Comparison of ENCODE assay signal across 8 cellular contexts in the genomic region with DNA sequence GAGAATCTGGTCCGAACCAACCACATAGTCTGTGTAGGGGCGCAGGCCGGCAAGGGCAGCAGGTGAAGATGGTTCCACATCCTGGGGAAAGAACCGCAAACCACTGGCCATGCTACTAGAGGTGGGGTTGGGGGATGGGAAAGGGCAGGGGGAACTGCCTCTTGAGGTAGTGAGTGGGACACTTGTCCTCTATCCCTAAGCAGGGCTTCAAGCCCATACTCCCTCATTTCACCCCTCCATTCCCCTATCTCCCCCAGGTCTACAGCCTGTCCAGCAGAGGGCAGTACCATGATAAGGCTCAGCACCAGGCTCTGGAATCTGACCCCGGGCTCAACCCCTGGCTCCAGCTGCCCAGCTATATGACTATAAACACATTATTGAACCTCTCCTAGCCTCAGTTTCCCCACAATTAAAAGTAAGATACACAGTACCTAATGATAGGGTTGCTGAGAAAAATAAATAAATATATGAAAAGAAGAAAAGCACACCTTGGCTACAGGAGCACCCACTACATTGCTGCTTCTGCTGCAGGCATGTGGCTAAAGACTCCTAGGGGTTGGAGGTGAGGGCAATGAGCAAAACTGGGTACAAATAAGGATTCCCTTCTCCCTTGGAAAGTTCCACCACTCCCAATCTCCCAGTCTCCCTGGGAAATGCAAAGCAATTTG. TPM values are rescaled to one million over a fixed set of nuclear protein-coding genes. Genes with fewer than 3 reads are reported as not detected.
DNase-seq lines count a peak whose midpoint lies in the region; ATAC-seq, FAIRE-seq and TF ChIP-seq lines count a peak whose summit lies in the region.

No MANE protein-coding gene starts in this region.

- H4K20me1 ChIP-seq in HepG2 (ENCODE audit: insufficient read depth, low read length), result no peaks in the 10 kb centered on the region

- peaks cover 13% of the 10 kb centered on the region for H3K79me2 ChIP-seq in HepG2 (ENCODE audit: insufficient read depth, low read length)

- no peaks in the 10 kb centered on the region for H3K27me3 ChIP-seq in body of pancreas
- H3K27me3 ChIP-seq in HepG2 (ENCODE audit: control insufficient read depth in 1 of 2, insufficient read depth in 2 of 2, low read length in 2 of 2), result no peaks in the 10 kb centered on the region
- H3K27me3 ChIP-seq in testis, result no peaks in the 10 kb centered on the region

- DNase-seq in AG04449 (ENCODE audit: low read depth, low spot score), result no peak
- DNase-seq in GM12891 (ENCODE audit: insufficient read length, low spot score), result peak; percentile 65
- DNase-seq in SKM-1 (lab: John Stamatoyannopoulos, UW; ENCODE audit: unreplicated experiment), result peak; percentile 50
- DNase-seq in body of pancreas, result peak; percentile 45 to 53 (median 48)
- peak; percentile 29 for DNase-seq in HepG2 (ENCODE audit: low spot score)
- no peak for DNase-seq in testis

- WGBS in body of pancreas, 2 donors, result 71 to 78% methylated on average over 4 to 5 of the region's 5 CpGs
- WGBS in HepG2 (ENCODE audit: low lambda C conversion rate), result 86% methylated on average over 3 of the region's 5 CpGs
- 91 to 95% methylated on average over 5 of the region's 5 CpGs for WGBS in testis, 2 donors

- H3K4me2 ChIP-seq in HepG2 (ENCODE audit: low read depth, low read length), result no peak overlapping the region

- no peak overlapping the region for H2AFZ ChIP-seq in HepG2 (ENCODE audit: low read length)

- H3K9me3 ChIP-seq in body of pancreas (no peaks in the 10 kb centered on the region), HepG2 (ENCODE audit: low read length) (no peaks in the 10 kb centered on the region), testis (no peaks in the 10 kb centered on the region)

- TF ChIP-seq CTCF in AG04449 (IDR thresholded peaks at IDR 0.05; ENCODE audit: insufficient read depth, low read length, missing control alignments) (peak; percentile 68), body of pancreas (IDR thresholded peaks at IDR 0.05) (peak; percentile 36 to 73 (median 57)), HepG2 (CRISPR knock-in tag; IDR thresholded peaks at IDR 0.05) (peak; percentile 71), testis (IDR thresholded peaks at IDR 0.05) (peak in 2 of 3 experiments; percentile 10 to 36)

- ATAC-seq in HG03139 (IDR thresholded peaks at IDR 0.05; ENCODE audit: unreplicated experiment) (peak; percentile 53), body of pancreas (peak; percentile 43), HepG2 (peak; percentile 70), HG03280 (IDR thresholded peaks at IDR 0.05; ENCODE audit: unreplicated experiment) (no peak)

- H3K4me3 ChIP-seq in AG04449 (ENCODE audit: low read depth, low read length) (no peak overlapping the region), body of pancreas (no peak overlapping the region), HepG2 (replicated peaks in 1 of 3; ENCODE audit: insufficient read depth in 1 of 3, low read depth in 2 of 3, low read length in 3 of 3) (no peak overlapping the region), testis (no peak overlapping the region)

- CTCF ChIA-PET in AG04449 (lab: Yijun Ruan, JAX) (interaction anchor here (0.7 to 5.0 kb wide), 7 partner anchors 12 to 190 kb away, joined by 3 to 35 read pairs (median 4); no protein-coding TSS in a partner anchor), HepG2 (lab: Yijun Ruan, JAX; ENCODE audit: low intra/inter-chr PET ratio, low total read pairs) (interaction anchor here (1.2 to 1.5 kb wide), 3 partner anchors 80 to 191 kb away, joined by 3 to 13 read pairs (median 3); no protein-coding TSS in a partner anchor)

- no peak overlapping the region for H3K9ac ChIP-seq in HepG2 (ENCODE audit: insufficient read depth, low read depth, low read length)

- intact Hi-C loops in body of pancreas (cut with DNase I) (loop anchor here (5.0 kb wide), 1 partner anchor 191 kb away; no protein-coding TSS in a partner anchor), HepG2 (cut with micrococcal nuclease; ENCODE audit: unreplicated experiment) (no loop called here), testis (cut with DNase I; ENCODE audit: low total_unique reads) (no loop called here)

- in situ Hi-C loops in HepG2 (cut with HindIII; ENCODE audit: extremely low pct_ligation_motif_present, low pct_unique_long_range_greater_than_20kb), result no loop called here

- H3K4me1 ChIP-seq in body of pancreas, result peaks cover 61% of the 10 kb centered on the region
- H3K4me1 ChIP-seq in HepG2 (ENCODE audit: insufficient read depth, low read length), result peaks cover 33% of the 10 kb centered on the region
- H3K4me1 ChIP-seq in testis, result peaks cover 31% of the 10 kb centered on the region

- H3K27ac ChIP-seq in body of pancreas, result peak overlapping the region in 1 of 4 donors; percentile 7
- no peak overlapping the region for H3K27ac ChIP-seq in HepG2 (ENCODE audit: extremely low read length, insufficient read depth, low read length)
- no peak overlapping the region for H3K27ac ChIP-seq in testis

- no peak for TF ChIP-seq RAD21 in HepG2 (CRISPR knock-in tag; IDR thresholded peaks at IDR 0.05)

- TF ChIP-seq EP300 in HepG2 (IDR thresholded peaks at IDR 0.05; ENCODE audit: low read depth in 2 of 2, low read length in 2 of 2), result no peak
- no peak for TF ChIP-seq EP300 in HepG2 (CRISPR knock-in tag; IDR thresholded peaks at IDR 0.05; ENCODE audit: borderline replicate concordance)

- BruUV-seq in HepG2 (replicated peaks; lab: Mats Ljungman, UMichigan), result no TSS peak

- no peak for TF ChIP-seq POLR2A in GM12891 (IDR thresholded peaks at IDR 0.05; ENCODE audit: low read depth, low read length)
- no peak for TF ChIP-seq POLR2A in body of pancreas (IDR thresholded peaks at IDR 0.05)
- TF ChIP-seq POLR2A in HepG2 (IDR thresholded peaks at IDR 0.05; ENCODE audit: insufficient read depth in 1 of 2, low read depth in 2 of 2, low read length in 2 of 2), result no peak
- no peak for TF ChIP-seq POLR2A in testis (IDR thresholded peaks at IDR 0.05)

- POLR2A ChIA-PET in AG04449 (lab: Yijun Ruan, JAX) (no interaction called here), HepG2 (lab: Yijun Ruan, JAX) (interaction anchor here (0.6 kb wide), 1 partner anchor 40 kb away, joined by 3 read pairs; no protein-coding TSS in a partner anchor)

- FAIRE-seq in GM12891 (lab: Jason Lieb, UNC), result peak; percentile 80
- FAIRE-seq in HepG2 (lab: Jason Lieb, UNC), result peak; percentile 8

- H3K36me3 ChIP-seq in body of pancreas (replicated peaks in 1 of 2; ENCODE audit: insufficient read depth in 1 of 2, low read depth in 2 of 2) (peaks cover 13 to 22% of the 10 kb centered on the region in 2 donors), HepG2 (replicated peaks in 1 of 2; ENCODE audit: control insufficient read depth in 1 of 2, insufficient read depth in 2 of 2, low read length in 2 of 2) (peaks cover 11 to 41% of the 10 kb centered on the region in 2 experiments), testis (ENCODE audit: low read depth, missing control alignments) (no peaks in the 10 kb centered on the region)

RNA-seq across cellular contexts. Expression of gene GORASP1, which starts 6.3 kb away (rescaled TPM):
- polyA plus RNA-seq in GM12891 (2012; ENCODE audit: low read depth, missing spikeins), result 18.7 TPM
- total RNA-seq in body of pancreas (10 to 100 TPM; 38.4 to 53.1 TPM), HepG2 (2016; rRNA removed; fragmentation: Illumina TruSeq; extraction: Trizol) (27.0 and 36.4 TPM in 2 replicates), testis (10 to 100 TPM; 75.3 to 92.1 TPM)
- total RNA-seq in HepG2 (2016; cell fraction: cytosol; rRNA removed; fragmentation: Illumina TruSeq; extraction: Trizol; ENCODE audit: low read depth), result 6.2 and 6.3 TPM in 2 replicates
- total RNA-seq in HepG2 (2016; cell fraction: insoluble cytoplasmic fraction; rRNA removed; fragmentation: Illumina TruSeq; extraction: Trizol), result 24.7 and 34.0 TPM in 2 replicates
- total RNA-seq in HepG2 (2016; cell fraction: membrane; rRNA removed; fragmentation: Illumina TruSeq; extraction: Trizol), result 11.1 and 12.7 TPM in 2 replicates
- 42.3 and 46.1 TPM in 2 replicates for total RNA-seq in HepG2 (2016; cell fraction: nucleus; rRNA removed; fragmentation: Illumina TruSeq; extraction: Trizol)
- polyA plus RNA-seq in HepG2 (2011; rRNA removed) (39.8 and 41.6 TPM in 2 replicates), testis (ENCODE audit: insufficient read depth, low read depth, low replicate concordance) (69.5 TPM)
- polyA plus RNA-seq in HepG2 (2011; cell fraction: cytosol; rRNA removed), result 22.2 and 27.9 TPM in 2 replicates
- 99.2 and 109 TPM in 2 replicates for polyA plus RNA-seq in HepG2 (2011; cell fraction: nucleus; rRNA removed)
- 14.9 and 22.9 TPM in 2 replicates for polyA plus RNA-seq in HepG2 (2012)
- 2.9 and 3.2 TPM in 2 replicates for polyA plus RNA-seq in HepG2 (2016; cell fraction: cytosol; fragmentation: Illumina TruSeq; extraction: Trizol; ENCODE audit: low read depth)
- 28.7 and 29.9 TPM in 2 replicates for polyA plus RNA-seq in HepG2 (2016; cell fraction: insoluble cytoplasmic fraction; fragmentation: Illumina TruSeq; extraction: Trizol; ENCODE audit: low read depth)
- 7.1 and 7.7 TPM in 2 replicates for polyA plus RNA-seq in HepG2 (2016; cell fraction: membrane; fragmentation: Illumina TruSeq; extraction: Trizol; ENCODE audit: low read depth)
- 59.7 and 73.8 TPM in 2 replicates for polyA plus RNA-seq in HepG2 (2016; cell fraction: nucleus; fragmentation: Illumina TruSeq; extraction: Trizol; ENCODE audit: insufficient read depth, low read depth)
- polyA minus RNA-seq in HepG2 (2011; rRNA and poly(A)+ RNA removed; ENCODE audit: low replicate concordance), result 59.3 and 84.8 TPM in 2 replicates
- 13.8 and 14.9 TPM in 2 replicates for polyA minus RNA-seq in HepG2 (2011; cell fraction: cytosol; rRNA and poly(A)+ RNA removed)
- 46.4 and 49.4 TPM in 2 replicates for polyA minus RNA-seq in HepG2 (2011; cell fraction: nucleus; rRNA and poly(A)+ RNA removed)

RNA-seq across cellular contexts. Expression of gene TTC21A, which starts 6.3 kb away (rescaled TPM):
- 1.9 TPM for polyA plus RNA-seq in GM12891 (2012; ENCODE audit: low read depth, missing spikeins)
- 10 to 100 TPM in 1 of 2 donors, 1 to 10 TPM in 1; 6.7 to 46.5 TPM for total RNA-seq in body of pancreas
- total RNA-seq in HepG2 (2016; rRNA removed; fragmentation: Illumina TruSeq; extraction: Trizol), result 0.31 and 0.39 TPM in 2 replicates
- total RNA-seq in HepG2 (2016; cell fraction: cytosol; rRNA removed; fragmentation: Illumina TruSeq; extraction: Trizol; ENCODE audit: low read depth), result 0.88 TPM in 1 of 2 replicates, not detected in the other
- 0.26 and 0.36 TPM in 2 replicates for total RNA-seq in HepG2 (2016; cell fraction: insoluble cytoplasmic fraction; rRNA removed; fragmentation: Illumina TruSeq; extraction: Trizol)
- total RNA-seq in HepG2 (2016; cell fraction: membrane; rRNA removed; fragmentation: Illumina TruSeq; extraction: Trizol), result 0.07 and 0.22 TPM in 2 replicates
- 0.50 and 2.4 TPM in 2 replicates for total RNA-seq in HepG2 (2016; cell fraction: nucleus; rRNA removed; fragmentation: Illumina TruSeq; extraction: Trizol)
- polyA plus RNA-seq in HepG2 (2011; rRNA removed), result 1.5 and 1.6 TPM in 2 replicates
- polyA plus RNA-seq in HepG2 (2011; cell fraction: cytosol; rRNA removed), result 0.27 and 0.48 TPM in 2 replicates
- 4.9 and 6.3 TPM in 2 replicates for polyA plus RNA-seq in HepG2 (2011; cell fraction: nucleus; rRNA removed)
- 0.63 and 0.74 TPM in 2 replicates for polyA plus RNA-seq in HepG2 (2012)
- polyA plus RNA-seq in HepG2 (2016; cell fraction: cytosol; fragmentation: Illumina TruSeq; extraction: Trizol; ENCODE audit: low read depth), result 0.08 and 0.12 TPM in 2 replicates
- 0.25 and 0.41 TPM in 2 replicates for polyA plus RNA-seq in HepG2 (2016; cell fraction: insoluble cytoplasmic fraction; fragmentation: Illumina TruSeq; extraction: Trizol; ENCODE audit: low read depth)
- polyA plus RNA-seq in HepG2 (2016; cell fraction: membrane; fragmentation: Illumina TruSeq; extraction: Trizol; ENCODE audit: low read depth), result 0.14 and 0.63 TPM in 2 replicates
- 2.2 TPM in 2 replicates for polyA plus RNA-seq in HepG2 (2016; cell fraction: nucleus; fragmentation: Illumina TruSeq; extraction: Trizol; ENCODE audit: insufficient read depth, low read depth)
- 1.4 and 2.3 TPM in 2 replicates for polyA minus RNA-seq in HepG2 (2011; rRNA and poly(A)+ RNA removed; ENCODE audit: low replicate concordance)
- polyA minus RNA-seq in HepG2 (2011; cell fraction: cytosol; rRNA and poly(A)+ RNA removed), result 0.53 TPM in 1 of 2 replicates, not detected in the other
- polyA minus RNA-seq in HepG2 (2011; cell fraction: nucleus; rRNA and poly(A)+ RNA removed), result 3.1 and 5.3 TPM in 2 replicates
- 100 to 1,000 TPM in 1 of 2 donors, 10 to 100 TPM in 1; 74.3 to 101 TPM for total RNA-seq in testis
- polyA plus RNA-seq in testis (ENCODE audit: insufficient read depth, low read depth, low replicate concordance), result 266 TPM

RNA-seq across cellular contexts. Expression of gene WDR48, which starts 49.3 kb away (rescaled TPM):
- polyA plus RNA-seq in GM12891 (2012; ENCODE audit: low read depth, missing spikeins), result 16.7 TPM
- total RNA-seq in body of pancreas, result 10 to 100 TPM; 15.8 to 16.5 TPM
- 29.2 and 67.6 TPM in 2 replicates for total RNA-seq in HepG2 (2016; rRNA removed; fragmentation: Illumina TruSeq; extraction: Trizol)
- 3.7 and 4.5 TPM in 2 replicates for total RNA-seq in HepG2 (2016; cell fraction: cytosol; rRNA removed; fragmentation: Illumina TruSeq; extraction: Trizol; ENCODE audit: low read depth)
- total RNA-seq in HepG2 (2016; cell fraction: insoluble cytoplasmic fraction; rRNA removed; fragmentation: Illumina TruSeq; extraction: Trizol), result 28.4 and 64.0 TPM in 2 replicates
- total RNA-seq in HepG2 (2016; cell fraction: membrane; rRNA removed; fragmentation: Illumina TruSeq; extraction: Trizol), result 11.9 and 14.2 TPM in 2 replicates
- 27.2 and 39.9 TPM in 2 replicates for total RNA-seq in HepG2 (2016; cell fraction: nucleus; rRNA removed; fragmentation: Illumina TruSeq; extraction: Trizol)
- 25.9 and 31.2 TPM in 2 replicates for polyA plus RNA-seq in HepG2 (2011; rRNA removed)
- polyA plus RNA-seq in HepG2 (2011; cell fraction: cytosol; rRNA removed), result 11.0 and 18.5 TPM in 2 replicates
- 24.5 and 25.2 TPM in 2 replicates for polyA plus RNA-seq in HepG2 (2011; cell fraction: nucleus; rRNA removed)
- 30.0 and 35.6 TPM in 2 replicates for polyA plus RNA-seq in HepG2 (2012)
- polyA plus RNA-seq in HepG2 (2016; cell fraction: cytosol; fragmentation: Illumina TruSeq; extraction: Trizol; ENCODE audit: low read depth), result 2.0 and 2.2 TPM in 2 replicates
- 40.6 and 41.7 TPM in 2 replicates for polyA plus RNA-seq in HepG2 (2016; cell fraction: insoluble cytoplasmic fraction; fragmentation: Illumina TruSeq; extraction: Trizol; ENCODE audit: low read depth)
- 5.0 and 5.6 TPM in 2 replicates for polyA plus RNA-seq in HepG2 (2016; cell fraction: membrane; fragmentation: Illumina TruSeq; extraction: Trizol; ENCODE audit: low read depth)
- 24.5 and 26.5 TPM in 2 replicates for polyA plus RNA-seq in HepG2 (2016; cell fraction: nucleus; fragmentation: Illumina TruSeq; extraction: Trizol; ENCODE audit: insufficient read depth, low read depth)
- 15.1 and 21.0 TPM in 2 replicates for polyA minus RNA-seq in HepG2 (2011; rRNA and poly(A)+ RNA removed; ENCODE audit: low replicate concordance)
- polyA minus RNA-seq in HepG2 (2011; cell fraction: cytosol; rRNA and poly(A)+ RNA removed), result 20.9 and 35.2 TPM in 2 replicates
- polyA minus RNA-seq in HepG2 (2011; cell fraction: nucleus; rRNA and poly(A)+ RNA removed), result 67.5 and 78.9 TPM in 2 replicates
- 10 to 100 TPM; 67.8 to 74.1 TPM for total RNA-seq in testis
- 130 TPM for polyA plus RNA-seq in testis (ENCODE audit: insufficient read depth, low read depth, low replicate concordance)

RNA-seq across cellular contexts. Expression of gene SCN11A, which starts 49.4 kb away (rescaled TPM):
- polyA plus RNA-seq in GM12891 (2012; ENCODE audit: low read depth, missing spikeins), result 0.04 TPM
- under 1 TPM in 1 of 2 donors, not detected in 1; 0.26 TPM for total RNA-seq in body of pancreas
- total RNA-seq in HepG2 (2016; rRNA removed; fragmentation: Illumina TruSeq; extraction: Trizol), result 0.02 TPM in 1 of 2 replicates, not detected in the other
- under 0.01 and 0.10 TPM in 2 replicates for total RNA-seq in HepG2 (2016; cell fraction: cytosol; rRNA removed; fragmentation: Illumina TruSeq; extraction: Trizol; ENCODE audit: low read depth)
- 0.02 TPM in 1 of 2 replicates, not detected in the other for total RNA-seq in HepG2 (2016; cell fraction: insoluble cytoplasmic fraction; rRNA removed; fragmentation: Illumina TruSeq; extraction: Trizol)
- 0.03 and 0.07 TPM in 2 replicates for total RNA-seq in HepG2 (2016; cell fraction: membrane; rRNA removed; fragmentation: Illumina TruSeq; extraction: Trizol)
- 0.06 TPM in 2 replicates for total RNA-seq in HepG2 (2016; cell fraction: nucleus; rRNA removed; fragmentation: Illumina TruSeq; extraction: Trizol)
- polyA plus RNA-seq in HepG2 (2011; rRNA removed), result 0.11 and 0.13 TPM in 2 replicates
- polyA plus RNA-seq in HepG2 (2011; cell fraction: cytosol; rRNA removed), result 0.01 and 0.04 TPM in 2 replicates
- polyA plus RNA-seq in HepG2 (2011; cell fraction: nucleus; rRNA removed), result 0.39 and 0.42 TPM in 2 replicates
- 0.13 and 0.23 TPM in 2 replicates for polyA plus RNA-seq in HepG2 (2012)
- polyA plus RNA-seq in HepG2 (2016; cell fraction: cytosol; fragmentation: Illumina TruSeq; extraction: Trizol; ENCODE audit: low read depth), result not detected in 2 replicates
- not detected in 2 replicates for polyA plus RNA-seq in HepG2 (2016; cell fraction: insoluble cytoplasmic fraction; fragmentation: Illumina TruSeq; extraction: Trizol; ENCODE audit: low read depth)
- not detected in 2 replicates for polyA plus RNA-seq in HepG2 (2016; cell fraction: membrane; fragmentation: Illumina TruSeq; extraction: Trizol; ENCODE audit: low read depth)
- 0.09 TPM in 1 of 2 replicates, not detected in the other for polyA plus RNA-seq in HepG2 (2016; cell fraction: nucleus; fragmentation: Illumina TruSeq; extraction: Trizol; ENCODE audit: insufficient read depth, low read depth)
- polyA minus RNA-seq in HepG2 (2011; rRNA and poly(A)+ RNA removed; ENCODE audit: low replicate concordance), result 0.02 and 0.08 TPM in 2 replicates
- polyA minus RNA-seq in HepG2 (2011; cell fraction: cytosol; rRNA and poly(A)+ RNA removed), result not detected in 2 replicates
- polyA minus RNA-seq in HepG2 (2011; cell fraction: nucleus; rRNA and poly(A)+ RNA removed), result 0.39 and 0.87 TPM in 2 replicates
- total RNA-seq in testis, result 1 to 10 TPM; 3.0 to 3.5 TPM
- polyA plus RNA-seq in testis (ENCODE audit: insufficient read depth, low read depth, low replicate concordance), result 1.8 TPM

RNA-seq across cellular contexts. Expression of gene CSRNP1, which starts 52.2 kb away (rescaled TPM):
- polyA plus RNA-seq in GM12891 (2012; ENCODE audit: low read depth, missing spikeins), result 20.2 TPM
- total RNA-seq in body of pancreas (10 to 100 TPM; 18.4 to 39.6 TPM), HepG2 (2016; rRNA removed; fragmentation: Illumina TruSeq; extraction: Trizol) (9.3 and 10.8 TPM in 2 replicates), testis (10 to 100 TPM; 27.0 to 30.4 TPM)
- 1.5 and 2.3 TPM in 2 replicates for total RNA-seq in HepG2 (2016; cell fraction: cytosol; rRNA removed; fragmentation: Illumina TruSeq; extraction: Trizol; ENCODE audit: low read depth)
- 7.4 and 10.8 TPM in 2 replicates for total RNA-seq in HepG2 (2016; cell fraction: insoluble cytoplasmic fraction; rRNA removed; fragmentation: Illumina TruSeq; extraction: Trizol)
- total RNA-seq in HepG2 (2016; cell fraction: membrane; rRNA removed; fragmentation: Illumina TruSeq; extraction: Trizol), result 6.2 TPM in 2 replicates
- total RNA-seq in HepG2 (2016; cell fraction: nucleus; rRNA removed; fragmentation: Illumina TruSeq; extraction: Trizol), result 8.4 and 9.2 TPM in 2 replicates
- polyA plus RNA-seq in HepG2 (2011; rRNA removed) (11.3 and 13.1 TPM in 2 replicates), testis (ENCODE audit: insufficient read depth, low read depth, low replicate concordance) (20.4 TPM)
- polyA plus RNA-seq in HepG2 (2011; cell fraction: cytosol; rRNA removed), result 10.2 and 11.5 TPM in 2 replicates
- 16.5 and 19.1 TPM in 2 replicates for polyA plus RNA-seq in HepG2 (2011; cell fraction: nucleus; rRNA removed)
- 7.1 and 11.4 TPM in 2 replicates for polyA plus RNA-seq in HepG2 (2012)
- 0.62 and 0.80 TPM in 2 replicates for polyA plus RNA-seq in HepG2 (2016; cell fraction: cytosol; fragmentation: Illumina TruSeq; extraction: Trizol; ENCODE audit: low read depth)
- polyA plus RNA-seq in HepG2 (2016; cell fraction: insoluble cytoplasmic fraction; fragmentation: Illumina TruSeq; extraction: Trizol; ENCODE audit: low read depth), result 5.7 and 6.6 TPM in 2 replicates
- 2.0 and 2.4 TPM in 2 replicates for polyA plus RNA-seq in HepG2 (2016; cell fraction: membrane; fragmentation: Illumina TruSeq; extraction: Trizol; ENCODE audit: low read depth)
- 11.8 and 12.9 TPM in 2 replicates for polyA plus RNA-seq in HepG2 (2016; cell fraction: nucleus; fragmentation: Illumina TruSeq; extraction: Trizol; ENCODE audit: insufficient read depth, low read depth)
- polyA minus RNA-seq in HepG2 (2011; rRNA and poly(A)+ RNA removed; ENCODE audit: low replicate concordance), result 16.7 and 44.8 TPM in 2 replicates
- 13.3 and 14.3 TPM in 2 replicates for polyA minus RNA-seq in HepG2 (2011; cell fraction: cytosol; rRNA and poly(A)+ RNA removed)
- polyA minus RNA-seq in HepG2 (2011; cell fraction: nucleus; rRNA and poly(A)+ RNA removed), result 18.9 and 21.8 TPM in 2 replicates

Comparison
In these comparisons a context has a peak if more than half of its experiments do, and no peak if none do; other contexts are left out.
1. DNase-seq: peak in GM12891 (single experiment), SKM-1 (single experiment), body of pancreas (4 of 4) and HepG2 (single experiment); none in AG04449 (single experiment) and testis (single experiment).
2. Peak in every context shown above with its lines, with median percentiles within 50 percentile points of each other: CTCF ChIP-seq.